ENCODE assay signal across 19 cellular contexts in genomic region chr15:48096355-48096786, GRCh38. TPM values are rescaled to one million over a fixed set of nuclear protein-coding genes. Genes with fewer than 3 reads are reported as not detected.
DNase-seq lines count a peak whose midpoint lies in the region; ATAC-seq and TF ChIP-seq lines count a peak whose summit lies in the region.
"Had no signal": no experiment of that assay in that cellular context is flagged by ENCODE, and none has a peak within 500 bp of the region (broad histone marks: within the 10 kb centered on the region; RNA-seq: fewer than 3 reads in every experiment).

No MANE protein-coding gene starts in this region.

- no peaks in the 10 kb centered on the region for H3K4me1 Mint-ChIP-seq in activated CD8-positive, alpha-beta T cell treated with anti-CD3 and anti-CD28 coated beads for 36 hours (ENCODE audit: low read depth)
- H3K4me1 Mint-ChIP-seq: CD4-positive, CD25-positive, alpha-beta regulatory T cell had no signal

- H3K36me3 Mint-ChIP-seq in activated CD8-positive, alpha-beta T cell treated with anti-CD3 and anti-CD28 coated beads for 36 hours (ENCODE audit: low read depth) = no peaks in the 10 kb centered on the region
- H3K36me3 Mint-ChIP-seq: activated naive CD8-positive, alpha-beta T cell; CD4-positive, CD25-positive, alpha-beta regulatory T cell; mesothelial cell of epicardium; type B pancreatic cell had no signal

- POLR2A ChIA-PET in activated CD8-positive, alpha-beta T cell treated with anti-CD3 and anti-CD28 coated beads for 36 hours (lab: Charles Lee) = no interaction called here

- TF ChIP-seq CTCF in activated CD8-positive, alpha-beta T cell treated with anti-CD3 and anti-CD28 coated beads for 36 hours (IDR thresholded peaks at IDR 0.05) = no peak

- intact Hi-C loops in activated CD8-positive, alpha-beta T cell treated with anti-CD3 and anti-CD28 coated beads for 36 hours (cut with micrococcal nuclease) = no loop called here

- DNase-seq in EL = peak; percentile 12
- DNase-seq in HK-2 (ENCODE audit: unreplicated experiment) = no peak
- no peak for DNase-seq in NCI-H774 (lab: John Stamatoyannopoulos, UW)
- DNase-seq in RPMI8226 = no peak
- no peak for DNase-seq in activated CD8-positive, alpha-beta T cell treated with anti-CD3 and anti-CD28 coated beads for 36 hours
- DNase-seq: 8988T; CD4-positive, CD25-positive, alpha-beta regulatory T cell; GF-D8; NCI-H1930; SIG-M5; stimulated activated CD4-positive, alpha-beta T cell treated with anti-CD3 and anti-CD28 coated beads, Interleukin-12 subunit alpha, Interleukin-12 subunit beta, amount 100 ng/mL, for 4 hours had no signal

- ATAC-seq in GM19438 (IDR thresholded peaks at IDR 0.05; ENCODE audit: low read depth, unreplicated experiment) (peak; percentile 62), HG02870 (IDR thresholded peaks at IDR 0.05; ENCODE audit: unreplicated experiment) (peak; percentile 96), HG03521 (IDR thresholded peaks at IDR 0.05; ENCODE audit: unreplicated experiment) (peak; percentile 79)
- ATAC-seq in activated CD8-positive, alpha-beta T cell treated with anti-CD3 and anti-CD28 coated beads for 36 hours = no peak

- H3K9me3 Mint-ChIP-seq in activated CD8-positive, alpha-beta T cell treated with anti-CD3 and anti-CD28 coated beads for 36 hours = no peaks in the 10 kb centered on the region
- H3K9me3 Mint-ChIP-seq: mesothelial cell of epicardium, type B pancreatic cell had no signal

- no peak overlapping the region for H3K4me3 Mint-ChIP-seq in activated CD8-positive, alpha-beta T cell treated with anti-CD3 and anti-CD28 coated beads for 36 hours
- H3K4me3 Mint-ChIP-seq: activated naive CD8-positive, alpha-beta T cell; CD4-positive, CD25-positive, alpha-beta regulatory T cell; mesothelial cell of epicardium; type B pancreatic cell had no signal

- CTCF ChIA-PET in activated CD8-positive, alpha-beta T cell treated with anti-CD3 and anti-CD28 coated beads for 36 hours (lab: Charles Lee) = no interaction called here

- H3K27me3 Mint-ChIP-seq in activated CD8-positive, alpha-beta T cell treated with anti-CD3 and anti-CD28 coated beads for 36 hours = peaks cover 8% of the 10 kb centered on the region
- H3K27me3 Mint-ChIP-seq: CD4-positive, CD25-positive, alpha-beta regulatory T cell had no signal

- no peak overlapping the region for H3K27ac Mint-ChIP-seq in activated CD8-positive, alpha-beta T cell treated with anti-CD3 and anti-CD28 coated beads for 36 hours
- H3K27ac Mint-ChIP-seq: activated naive CD8-positive, alpha-beta T cell; CD4-positive, CD25-positive, alpha-beta regulatory T cell; type B pancreatic cell had no signal

RNA-seq across cellular contexts. Expression of gene SLC24A5, which starts 24.4 kb away (rescaled TPM):
- total RNA-seq in activated CD8-positive, alpha-beta T cell treated with anti-CD3 and anti-CD28 coated beads for 36 hours = not detected
- total RNA-seq: CD4-positive, CD25-positive, alpha-beta regulatory T cell; fibroblast of lung; omental fat pad had no signal
